ENCODE assay signal across 8 cellular contexts in genomic region chr9:6015278-6016157, GRCh38. TPM values are rescaled to one million over a fixed set of nuclear protein-coding genes. Genes with fewer than 3 reads are reported as not detected.
DNase-seq lines count a peak whose midpoint lies in the region; ATAC-seq, FAIRE-seq and TF ChIP-seq lines count a peak whose summit lies in the region.

RANBP6 (minus strand) TSS chr9:6015624; CDS start chr9:6015607, 17 bp downstream.

- peak within 1 kb of the TSS; percentile 85 for H2AFZ ChIP-seq in ACC112 (ENCODE audit: low read length, unreplicated experiment)
- peak within 1 kb of the TSS; percentile 94 for H2AFZ ChIP-seq in smooth muscle cell (ENCODE audit: low read depth)

- no peak for FAIRE-seq in bronchial epithelial cell (lab: Jason Lieb, UNC)

- H3K27ac Mint-ChIP-seq in WTC11: peak within 1 kb of the TSS; percentile 98

- H3K4me2 ChIP-seq in smooth muscle cell: peak within 1 kb of the TSS; percentile 89

- H3K4me1 ChIP-seq in ACC112 (ENCODE audit: control insufficient read depth, insufficient read depth, low read length, unreplicated experiment) (peaks cover 8% of the 10 kb centered on the region), smooth muscle cell (ENCODE audit: low read depth) (peaks cover 23% of the 10 kb centered on the region)

- H3K27ac ChIP-seq in ACC112 (ENCODE audit: low read depth, low read length): peak within 1 kb of the TSS; percentile 62
- H3K27ac ChIP-seq in smooth muscle cell (ENCODE audit: low read depth): peak within 1 kb of the TSS; percentile 93

- peaks cover 15% of the 10 kb centered on the region for H3K4me1 Mint-ChIP-seq in WTC11

- H3K4me3 Mint-ChIP-seq in WTC11: peak within 1 kb of the TSS; percentile 98

- H3F3A ChIP-seq in smooth muscle cell (ENCODE audit: low read depth): peaks cover 20% of the 10 kb centered on the region

- H3K36me3 ChIP-seq in ACC112 (ENCODE audit: insufficient read depth, low read length): peaks cover 19% of the 10 kb centered on the region
- H3K36me3 ChIP-seq in bronchial epithelial cell (ENCODE audit: control insufficient read depth, insufficient read depth, low read length): no peaks in the 10 kb centered on the region
- no peaks in the 10 kb centered on the region for H3K36me3 ChIP-seq in smooth muscle cell (ENCODE audit: low read depth)

- CTCF ChIA-PET in WTC11 (lab: Charles Lee): interaction anchor here (1.0 to 1.6 kb wide), 4 partner anchors 8 to 183 kb away, joined by 3 to 21 read pairs (median 5); partner anchors contain the start of gene ERMP1

- H4K20me1 ChIP-seq in smooth muscle cell (ENCODE audit: low read depth): peaks cover 26% of the 10 kb centered on the region

- DNase-seq in NCI-H2227 (lab: John Stamatoyannopoulos, UW; ENCODE audit: unreplicated experiment) (peak; percentile 92), WTC11 (ENCODE audit: low spot score) (peak; percentile 92), bronchial epithelial cell (ENCODE audit: low read depth) (peak; percentile 76), iPS-NIHi7 (ENCODE audit: extremely low spot score) (peak; percentile 91), smooth muscle cell (lab: John Stamatoyannopoulos, UW; ENCODE audit: unreplicated experiment) (peak; percentile 52)

- H3K79me2 ChIP-seq in ACC112 (ENCODE audit: control insufficient read depth, insufficient read depth, low read length, unreplicated experiment) (peaks cover 45% of the 10 kb centered on the region), smooth muscle cell (ENCODE audit: low read depth) (peaks cover 38% of the 10 kb centered on the region)

- TF ChIP-seq CTCF in WTC11 (IDR thresholded peaks at IDR 0.05) (no peak), bronchial epithelial cell (IDR thresholded peaks at IDR 0.05; ENCODE audit: insufficient read depth, low read length, severe bottlenecking) (no peak), smooth muscle cell (IDR thresholded peaks at IDR 0.05; ENCODE audit: borderline replicate concordance, insufficient read depth, poor library complexity, severe bottlenecking) (no peak)

- H3K9me3 Mint-ChIP-seq in WTC11: peaks cover 20% of the 10 kb centered on the region

- H3K36me3 Mint-ChIP-seq in WTC11: peaks cover 41% of the 10 kb centered on the region

- H3K4me3 ChIP-seq in ACC112 (ENCODE audit: low read depth, low read length) (peak within 1 kb of the TSS; percentile 88), bronchial epithelial cell (ENCODE audit: low read depth, low read length) (peak within 1 kb of the TSS; percentile 56), smooth muscle cell (peak within 1 kb of the TSS; percentile 72)

- WGBS in smooth muscle cell (ENCODE audit: low lambda C conversion rate): 24% methylated on average over 42 of the region's 43 CpGs

- H3K9ac ChIP-seq in smooth muscle cell (ENCODE audit: low read depth): peak within 1 kb of the TSS; percentile 90

- POLR2A ChIA-PET in WTC11 (lab: Charles Lee): interaction anchor here (0.5 to 1.4 kb wide), 10 partner anchors 8 to 677 kb away, joined by 3 to 8 read pairs (median 4); partner anchors contain the start of genes ERMP1 and UHRF2

- ATAC-seq in GM18868 (IDR thresholded peaks at IDR 0.05; ENCODE audit: unreplicated experiment) (peak; percentile 99), HG03103 (IDR thresholded peaks at IDR 0.05; ENCODE audit: low read depth, unreplicated experiment) (peak; percentile 100), WTC11 (peak; percentile 98)

- no peaks in the 10 kb centered on the region; the same call in 1 of the 2 replicates for H3K27me3 Mint-ChIP-seq in WTC11 (ENCODE audit: low read depth)

- no peaks in the 10 kb centered on the region for H3K27me3 ChIP-seq in ACC112 (ENCODE audit: insufficient read depth, low read length)
- H3K27me3 ChIP-seq in bronchial epithelial cell (ENCODE audit: control insufficient read depth, insufficient read depth, low read length): no peaks in the 10 kb centered on the region
- no peaks in the 10 kb centered on the region for H3K27me3 ChIP-seq in smooth muscle cell (ENCODE audit: low read depth)

- no peaks in the 10 kb centered on the region for H3K9me3 ChIP-seq in smooth muscle cell (replicated peaks; ENCODE audit: low read depth)

TF ChIP-seq in WTC11, 78 proteins besides CTCF, POLR2A, EP300 and RAD21 (continues in another document):
- no peak for TF ChIP-seq MLX (CRISPR knock-in tag; IDR thresholded peaks at IDR 0.05)
- peak; percentile 72 for TF ChIP-seq MAX (CRISPR knock-in tag; IDR thresholded peaks at IDR 0.05)
- no peak; the same call in 1 of the 2 replicates for TF ChIP-seq ESRRA (CRISPR knock-in tag; IDR thresholded peaks at IDR 0.05; ENCODE audit: borderline replicate concordance)
- TF ChIP-seq ATF1 (CRISPR knock-in tag; IDR thresholded peaks at IDR 0.05): peak; percentile 88; the same call in 1 of the 2 replicates
- no peak for TF ChIP-seq ERG (CRISPR knock-in tag; IDR thresholded peaks at IDR 0.05)
- peak; percentile 76 for TF ChIP-seq TEAD1 (CRISPR knock-in tag; IDR thresholded peaks at IDR 0.05)
- peak; percentile 75; the same call in 1 of the 2 replicates for TF ChIP-seq FOXP4 (CRISPR knock-in tag; IDR thresholded peaks at IDR 0.05)
- 0 out of 2 replicates have a peak, but pooled peaks have one; percentile 47 for TF ChIP-seq ETV6 (CRISPR knock-in tag; IDR thresholded peaks at IDR 0.05)
- peak; percentile 47; the same call in 1 of the 2 replicates for TF ChIP-seq TP53 (CRISPR knock-in tag; IDR thresholded peaks at IDR 0.05)
- TF ChIP-seq SP1 (CRISPR knock-in tag; conservative IDR thresholded peaks at IDR 0.05): peak; percentile 84
- TF ChIP-seq E2F1 (CRISPR knock-in tag; IDR thresholded peaks at IDR 0.05): peak; percentile 47; the same call in 1 of the 2 replicates

RNA-seq across cellular contexts. Expression of gene RANBP6, which starts in this region (rescaled TPM):
- 19.7 to 20.1 TPM (median 19.8 TPM) in 3 replicates for total RNA-seq in WTC11 (2021)
- total RNA-seq in bronchial epithelial cell: 17.0 and 19.5 TPM in 2 replicates
- 41.9 and 51.9 TPM in 2 replicates for total RNA-seq in smooth muscle cell
- polyA plus RNA-seq in smooth muscle cell: 14.1 and 20.5 TPM in 2 replicates

Comparison
In these comparisons a context has a peak if more than half of its experiments do, and no peak if none do; other contexts are left out.
1. Peak in every context shown above with its lines: DNase-seq, ATAC-seq, H3K4me3 ChIP-seq and H3K27ac ChIP-seq.